Comparison of ENCODE assay signal across 8 cellular contexts in genomic region chr11:12088047-12088481, GRCh38. TPM values are rescaled to one million over a fixed set of nuclear protein-coding genes. Genes with fewer than 3 reads are reported as not detected.
DNase-seq lines count a peak whose midpoint lies in the region; ATAC-seq and TF ChIP-seq lines count a peak whose summit lies in the region.

No MANE protein-coding gene starts in this region.

- H3K4me3 ChIP-seq in ascending aorta: peak overlapping the region; percentile 46 to 69

- TF ChIP-seq CTCF in ascending aorta (IDR thresholded peaks at IDR 0.05): peak; percentile 26 to 56 (median 53)
- TF ChIP-seq CTCF in type B pancreatic cell (conservative IDR thresholded peaks at IDR 0.05): no peak
- no peak for TF ChIP-seq CTCF in GM10266 (IDR thresholded peaks at IDR 0.05; ENCODE audit: control insufficient read depth, insufficient read depth, low read depth, missing control alignments)

- H3K4me1 Mint-ChIP-seq in immature natural killer cell (peaks cover 69 to 86% of the 10 kb centered on the region in 2 donors), type B pancreatic cell (ENCODE audit: unreplicated experiment) (peaks cover 46% of the 10 kb centered on the region)

- no peaks in the 10 kb centered on the region for H3K36me3 Mint-ChIP-seq in immature natural killer cell
- H3K36me3 Mint-ChIP-seq in type B pancreatic cell: no peaks in the 10 kb centered on the region

- ATAC-seq in HG03432 (IDR thresholded peaks at IDR 0.05; ENCODE audit: unreplicated experiment) (peak; percentile 21), HG03460 (IDR thresholded peaks at IDR 0.05; ENCODE audit: unreplicated experiment) (no peak)

- H3K4me3 Mint-ChIP-seq in immature natural killer cell: peak overlapping the region; percentile 67 to 90 (median 79)
- no peak overlapping the region for H3K4me3 Mint-ChIP-seq in type B pancreatic cell

- H3K27me3 Mint-ChIP-seq in immature natural killer cell (ENCODE audit: low read depth in 3 of 3) (peaks cover 12 to 22% (median 14%) of the 10 kb centered on the region in 3 donors), type B pancreatic cell (peaks cover 3% of the 10 kb centered on the region)

- H3K27ac ChIP-seq in ascending aorta: peak overlapping the region; percentile 98 to 99

- no peaks in the 10 kb centered on the region for H3K27me3 ChIP-seq in ascending aorta

- H3K4me1 ChIP-seq in ascending aorta: peaks cover 24 to 66% of the 10 kb centered on the region in 2 donors

- no peaks in the 10 kb centered on the region for H3K36me3 ChIP-seq in ascending aorta

- DNase-seq in A172 (ENCODE audit: low spot score) (peak; percentile 94), ascending aorta (ENCODE audit: low spot score in 2 of 2) (peak in 1 of 2 donors; percentile 85), immature natural killer cell (peak; percentile 30 to 48 (median 47)), type B pancreatic cell (ENCODE audit: extremely low spot score, unreplicated experiment) (no peak), GM10266 (ENCODE audit: extremely low spot score) (no peak), NCI-H2029 (lab: John Stamatoyannopoulos, UW) (no peak)

- intact Hi-C loops in ascending aorta (cut with DNase I): no loop called here

- H3K9me3 Mint-ChIP-seq in immature natural killer cell (peaks cover 0 to 5% (median 0%) of the 10 kb centered on the region in 6 donors), type B pancreatic cell (no peaks in the 10 kb centered on the region)

- peak overlapping the region; percentile 65 to 94 (median 85) for H3K27ac Mint-ChIP-seq in immature natural killer cell
- peak overlapping the region; percentile 7 for H3K27ac Mint-ChIP-seq in type B pancreatic cell

- no peaks in the 10 kb centered on the region for H3K9me3 ChIP-seq in ascending aorta

RNA-seq across cellular contexts. Expression of gene MICAL2, which starts 22.3 kb away (rescaled TPM):
- 95.3 and 148 TPM in 2 replicates for total RNA-seq in A172 (2014; rRNA removed; shearing (Covaris generic))
- total RNA-seq in ascending aorta: 237 TPM
- polyA plus RNA-seq in immature natural killer cell: 10 to 100 TPM in 2 of 3 donors, 1 to 10 TPM in 1; 7.0 to 35.0 (median 10.1) TPM
- total RNA-seq in type B pancreatic cell (ENCODE audit: low replicate concordance): 35.7 and 38.0 TPM in 2 replicates

Comparison
In these comparisons a context has a peak if more than half of its experiments do, and no peak if none do; other contexts are left out.
1. DNase-seq: peak in A172 (single experiment) and immature natural killer cell (3 of 3); none in type B pancreatic cell (single experiment), GM10266 (single experiment) and NCI-H2029 (single experiment).
2. CTCF ChIP-seq: peak in ascending aorta (3 of 3); none in type B pancreatic cell (single experiment) and GM10266 (single experiment).